Comparison of ENCODE assay signal across 14 cellular contexts in genomic region chr9:136142859-136143214, GRCh38. TPM values are rescaled to one million over a fixed set of nuclear protein-coding genes. Genes with fewer than 3 reads are reported as not detected.
DNase-seq lines count a peak whose midpoint lies in the region; ATAC-seq, FAIRE-seq and TF ChIP-seq lines count a peak whose summit lies in the region.
"Had no signal": no experiment of that assay in that cellular context is flagged by ENCODE, and none has a peak within 500 bp of the region (broad histone marks: within the 10 kb centered on the region; RNA-seq: fewer than 3 reads in every experiment).

No MANE protein-coding gene starts in this region.

- H3K36me3 ChIP-seq in left ventricle myocardium inferior (no peaks in the 10 kb centered on the region), NT2/D1 (ENCODE audit: insufficient read depth, insufficient read length, low read length) (no peaks in the 10 kb centered on the region), HepG2 (replicated peaks in 1 of 2; ENCODE audit: control insufficient read depth in 1 of 2, insufficient read depth in 2 of 2, low read length in 2 of 2) (no peaks in the 10 kb centered on the region)

- H3K27me3 ChIP-seq in right cardiac atrium (ENCODE audit: control insufficient read depth, insufficient read depth) (no peaks in the 10 kb centered on the region), left ventricle myocardium inferior (ENCODE audit: low read depth) (peaks cover 75% of the 10 kb centered on the region), NT2/D1 (ENCODE audit: insufficient read depth, insufficient read length) (no peaks in the 10 kb centered on the region), HepG2 (ENCODE audit: control insufficient read depth in 1 of 2, insufficient read depth in 2 of 2, low read length in 2 of 2) (peaks cover 3 to 49% of the 10 kb centered on the region in 2 experiments; a peak in 4 of 5 replicates)

- H2AFZ ChIP-seq in HepG2 (ENCODE audit: low read length): no peak overlapping the region

- H3K9me3 ChIP-seq in right cardiac atrium (ENCODE audit: control insufficient read depth, low read length) (no peaks in the 10 kb centered on the region), left ventricle myocardium inferior (replicated peaks) (no peaks in the 10 kb centered on the region), NT2/D1 (ENCODE audit: insufficient read depth, low read length) (no peaks in the 10 kb centered on the region), HepG2 (ENCODE audit: low read length) (no peaks in the 10 kb centered on the region)

- 48% methylated on average over 13 of the region's 13 CpGs for WGBS in right cardiac atrium
- WGBS in HepG2 (ENCODE audit: low lambda C conversion rate): 16% methylated on average over 6 of the region's 13 CpGs

- no peak for TF ChIP-seq POLR2A in HepG2 (IDR thresholded peaks at IDR 0.05; ENCODE audit: insufficient read depth in 1 of 2, low read depth in 2 of 2, low read length in 2 of 2)

- TF ChIP-seq CTCF in left ventricle myocardium inferior (IDR thresholded peaks at IDR 0.05; ENCODE audit: borderline replicate concordance) (no peak), HepG2 (CRISPR knock-in tag; IDR thresholded peaks at IDR 0.05) (no peak)

- CTCF ChIA-PET in HepG2 (lab: Yijun Ruan, JAX; ENCODE audit: low intra/inter-chr PET ratio, low total read pairs): interaction anchor here (1.1 to 1.8 kb wide), 2 partner anchors 33 to 84 kb away, joined by 3 to 7 read pairs; no protein-coding TSS in a partner anchor

- no peak for TF ChIP-seq EP300 in HepG2 (IDR thresholded peaks at IDR 0.05; ENCODE audit: low read depth in 2 of 2, low read length in 2 of 2)
- no peak for TF ChIP-seq EP300 in HepG2 (CRISPR knock-in tag; IDR thresholded peaks at IDR 0.05; ENCODE audit: borderline replicate concordance)

- ATAC-seq in right cardiac atrium: no peak
- no peak for ATAC-seq in HepG2
- no peak for ATAC-seq in SK-N-SH treated with all-trans-retinoic acid at 6 μM for 48 hours
- ATAC-seq: CD8-positive, alpha-beta T cell had no signal

- H4K20me1 ChIP-seq in HepG2 (ENCODE audit: insufficient read depth, low read length): no peaks in the 10 kb centered on the region

- in situ Hi-C loops in HepG2 (cut with HindIII; ENCODE audit: extremely low pct_ligation_motif_present, low pct_unique_long_range_greater_than_20kb): no loop called here

- peak overlapping the region; percentile 39; the same call in 1 of the 2 replicates for H3K4me2 ChIP-seq in HepG2 (ENCODE audit: low read depth, low read length)

- peak overlapping the region; percentile 5 for H3K9ac ChIP-seq in NT2/D1 (ENCODE audit: insufficient read length, low read depth)
- no peak overlapping the region for H3K9ac ChIP-seq in HepG2 (ENCODE audit: insufficient read depth, low read depth, low read length)

- H3K27ac ChIP-seq in right cardiac atrium (ENCODE audit: low read length) (no peak overlapping the region), left ventricle myocardium inferior (replicated peaks) (no peak overlapping the region), HepG2 (ENCODE audit: extremely low read length, insufficient read depth, low read length) (no peak overlapping the region)

- no peaks in the 10 kb centered on the region for H3K79me2 ChIP-seq in HepG2 (ENCODE audit: insufficient read depth, low read length)

- intact Hi-C loops in right cardiac atrium (cut with DNase I): no loop called here
- intact Hi-C loops in left ventricle myocardium inferior (cut with micrococcal nuclease): no loop called here
- intact Hi-C loops in HepG2 (cut with micrococcal nuclease; ENCODE audit: unreplicated experiment): no loop called here

- POLR2A ChIA-PET in HepG2 (lab: Yijun Ruan, JAX): no interaction called here

- no peak for FAIRE-seq in HepG2 (lab: Jason Lieb, UNC)
- FAIRE-seq: GM12892, GM19239, H54, HTR-8/SVneo had no signal

- TF ChIP-seq RAD21 in HepG2 (CRISPR knock-in tag; IDR thresholded peaks at IDR 0.05): no peak

- no TSS peak for BruUV-seq in HepG2 (replicated peaks; lab: Mats Ljungman, UMichigan)

- DNase-seq in right cardiac atrium (peak in 2 of 3 donors; percentile 9 to 41), left ventricle myocardium inferior (no peak), NT2/D1 (ENCODE audit: low read depth, low spot score) (no peak), HepG2 (ENCODE audit: low spot score) (no peak), superior temporal gyrus (ENCODE audit: extremely low spot score) (no peak), C1 segment of cervical spinal cord (lab: John Stamatoyannopoulos, UW) (no peak)
- DNase-seq: CD8-positive, alpha-beta T cell; GDM1; KG1 had no signal

- H3K4me1 ChIP-seq in right cardiac atrium (ENCODE audit: control insufficient read depth, insufficient read depth, low read length) (no peaks in the 10 kb centered on the region), left ventricle myocardium inferior (no peaks in the 10 kb centered on the region), NT2/D1 (ENCODE audit: insufficient read depth, insufficient read length) (peaks cover 37% of the 10 kb centered on the region), HepG2 (ENCODE audit: insufficient read depth, low read length) (peaks cover 7% of the 10 kb centered on the region)

- no peak overlapping the region for H3K4me3 ChIP-seq in right cardiac atrium (ENCODE audit: low read length)
- H3K4me3 ChIP-seq in left ventricle myocardium inferior: no peak overlapping the region
- no peak overlapping the region for H3K4me3 ChIP-seq in NT2/D1 (ENCODE audit: insufficient read length, low read depth)
- peak overlapping the region in 1 of 3 experiments; percentile 43; a peak in 1 of 6 replicates for H3K4me3 ChIP-seq in HepG2 (replicated peaks in 1 of 3; ENCODE audit: insufficient read depth in 1 of 3, low read depth in 2 of 3, low read length in 3 of 3)

TF ChIP-seq in HepG2, 621 proteins besides CTCF, POLR2A, EP300 and RAD21 (continues in another document):
- TF ChIP-seq BHLHE40 (IDR thresholded peaks at IDR 0.05; ENCODE audit: low read length) (no peak), ZNF766 (CRISPR knock-in tag; IDR thresholded peaks at IDR 0.05; ENCODE audit: borderline replicate concordance) (no peak), CBX5 (CRISPR knock-in tag; IDR thresholded peaks at IDR 0.05; ENCODE audit: borderline replicate concordance) (no peak)

RNA-seq across cellular contexts. Expression of gene TMEM250, which starts 24.2 kb away (rescaled TPM):
- total RNA-seq in right cardiac atrium (10 to 100 TPM; 18.5 to 25.5 (median 20.9) TPM), left ventricle myocardium inferior (15.1 TPM), HepG2 (2016; rRNA removed; fragmentation: Illumina TruSeq; extraction: Trizol) (12.0 and 13.9 TPM in 2 replicates)
- polyA plus RNA-seq in right cardiac atrium (16.5 TPM), HepG2 (2011; rRNA removed) (5.5 and 7.1 TPM in 2 replicates)
- total RNA-seq in HepG2 (2016; cell fraction: cytosol; rRNA removed; fragmentation: Illumina TruSeq; extraction: Trizol; ENCODE audit: low read depth): 7.7 and 7.9 TPM in 2 replicates
- 9.6 and 13.9 TPM in 2 replicates for total RNA-seq in HepG2 (2016; cell fraction: insoluble cytoplasmic fraction; rRNA removed; fragmentation: Illumina TruSeq; extraction: Trizol)
- 17.8 and 22.1 TPM in 2 replicates for total RNA-seq in HepG2 (2016; cell fraction: membrane; rRNA removed; fragmentation: Illumina TruSeq; extraction: Trizol)
- total RNA-seq in HepG2 (2016; cell fraction: nucleus; rRNA removed; fragmentation: Illumina TruSeq; extraction: Trizol): 10.1 and 11.0 TPM in 2 replicates
- polyA plus RNA-seq in HepG2 (2011; cell fraction: cytosol; rRNA removed): 7.1 and 10.4 TPM in 2 replicates
- 9.4 and 12.5 TPM in 2 replicates for polyA plus RNA-seq in HepG2 (2011; cell fraction: nucleus; rRNA removed)
- polyA plus RNA-seq in HepG2 (2012): 6.0 and 9.5 TPM in 2 replicates
- 6.4 and 8.1 TPM in 2 replicates for polyA plus RNA-seq in HepG2 (2016; cell fraction: cytosol; fragmentation: Illumina TruSeq; extraction: Trizol; ENCODE audit: low read depth)
- 14.5 and 15.8 TPM in 2 replicates for polyA plus RNA-seq in HepG2 (2016; cell fraction: insoluble cytoplasmic fraction; fragmentation: Illumina TruSeq; extraction: Trizol; ENCODE audit: low read depth)
- 14.9 and 17.1 TPM in 2 replicates for polyA plus RNA-seq in HepG2 (2016; cell fraction: membrane; fragmentation: Illumina TruSeq; extraction: Trizol; ENCODE audit: low read depth)
- 14.9 and 17.4 TPM in 2 replicates for polyA plus RNA-seq in HepG2 (2016; cell fraction: nucleus; fragmentation: Illumina TruSeq; extraction: Trizol; ENCODE audit: insufficient read depth, low read depth)
- polyA minus RNA-seq in HepG2 (2011; rRNA and poly(A)+ RNA removed; ENCODE audit: low replicate concordance): 18.3 and 50.6 TPM in 2 replicates
- polyA minus RNA-seq in HepG2 (2011; cell fraction: cytosol; rRNA and poly(A)+ RNA removed): 7.9 and 8.8 TPM in 2 replicates
- 4.7 and 8.0 TPM in 2 replicates for polyA minus RNA-seq in HepG2 (2011; cell fraction: nucleus; rRNA and poly(A)+ RNA removed)

RNA-seq across cellular contexts. Expression of gene NACC2, which starts 47.7 kb away (rescaled TPM):
- total RNA-seq in right cardiac atrium (10 to 100 TPM; 31.4 to 45.3 (median 37.8) TPM), left ventricle myocardium inferior (29.5 TPM), HepG2 (2016; rRNA removed; fragmentation: Illumina TruSeq; extraction: Trizol) (10.5 and 12.3 TPM in 2 replicates)
- polyA plus RNA-seq in right cardiac atrium (19.4 TPM), HepG2 (2011; rRNA removed) (5.9 and 6.3 TPM in 2 replicates)
- total RNA-seq in HepG2 (2016; cell fraction: cytosol; rRNA removed; fragmentation: Illumina TruSeq; extraction: Trizol; ENCODE audit: low read depth): 2.1 and 2.2 TPM in 2 replicates
- total RNA-seq in HepG2 (2016; cell fraction: insoluble cytoplasmic fraction; rRNA removed; fragmentation: Illumina TruSeq; extraction: Trizol): 9.0 and 12.3 TPM in 2 replicates
- total RNA-seq in HepG2 (2016; cell fraction: membrane; rRNA removed; fragmentation: Illumina TruSeq; extraction: Trizol): 5.3 TPM in 2 replicates
- total RNA-seq in HepG2 (2016; cell fraction: nucleus; rRNA removed; fragmentation: Illumina TruSeq; extraction: Trizol): 8.0 and 9.6 TPM in 2 replicates
- 4.1 and 5.8 TPM in 2 replicates for polyA plus RNA-seq in HepG2 (2011; cell fraction: cytosol; rRNA removed)
- 28.9 and 40.8 TPM in 2 replicates for polyA plus RNA-seq in HepG2 (2011; cell fraction: nucleus; rRNA removed)
- polyA plus RNA-seq in HepG2 (2012): 6.2 and 7.1 TPM in 2 replicates
- 0.80 TPM in 2 replicates for polyA plus RNA-seq in HepG2 (2016; cell fraction: cytosol; fragmentation: Illumina TruSeq; extraction: Trizol; ENCODE audit: low read depth)
- 8.9 and 10.6 TPM in 2 replicates for polyA plus RNA-seq in HepG2 (2016; cell fraction: insoluble cytoplasmic fraction; fragmentation: Illumina TruSeq; extraction: Trizol; ENCODE audit: low read depth)
- 2.4 and 2.5 TPM in 2 replicates for polyA plus RNA-seq in HepG2 (2016; cell fraction: membrane; fragmentation: Illumina TruSeq; extraction: Trizol; ENCODE audit: low read depth)
- 15.3 and 15.7 TPM in 2 replicates for polyA plus RNA-seq in HepG2 (2016; cell fraction: nucleus; fragmentation: Illumina TruSeq; extraction: Trizol; ENCODE audit: insufficient read depth, low read depth)
- 14.5 and 16.4 TPM in 2 replicates for polyA minus RNA-seq in HepG2 (2011; rRNA and poly(A)+ RNA removed; ENCODE audit: low replicate concordance)
- 9.2 and 9.6 TPM in 2 replicates for polyA minus RNA-seq in HepG2 (2011; cell fraction: cytosol; rRNA and poly(A)+ RNA removed)
- 10.6 and 13.4 TPM in 2 replicates for polyA minus RNA-seq in HepG2 (2011; cell fraction: nucleus; rRNA and poly(A)+ RNA removed)

Comparison
In these comparisons a context has a peak if more than half of its experiments do, and no peak if none do; other contexts are left out.
1. DNase-seq: peak in right cardiac atrium (2 of 3); none in left ventricle myocardium inferior (single experiment), NT2/D1 (single experiment), HepG2 (single experiment), superior temporal gyrus (single experiment) and C1 segment of cervical spinal cord (0 of 14).